Comparison of ENCODE assay signal across 8 cellular contexts in genomic region chr11:70755410-70756158, GRCh38.
DNase-seq lines count a peak whose midpoint lies in the region; ATAC-seq lines count a peak whose summit lies in the region.

No MANE protein-coding gene starts in this region.

- no peaks in the 10 kb centered on the region for H3K79me2 ChIP-seq in trophoblast cell (ENCODE audit: control insufficient read depth, insufficient read depth, low read length, poor library complexity)

- H3K79me1 ChIP-seq in trophoblast cell (ENCODE audit: low read length), result no peaks in the 10 kb centered on the region

- no peak overlapping the region for H3K4me2 ChIP-seq in trophoblast cell (ENCODE audit: low read length)

- DNase-seq in GM04504 (ENCODE audit: low read depth), result peak; percentile 15
- DNase-seq in NAMALWA (ENCODE audit: low spot score), result peak; percentile 58
- peak; percentile 24 for DNase-seq in SKM-1 (lab: John Stamatoyannopoulos, UW; ENCODE audit: unreplicated experiment)
- DNase-seq in activated naive CD4-positive, alpha-beta T cell treated with anti-CD3 and anti-CD28 coated beads, Interleukin-2, amount 10 ng/mL, durations not matched to agents 7 days and 5 days, result peak; percentile 74
- DNase-seq in Right ventricle myocardium inferior (ENCODE audit: missing footprints), result peak; percentile 87
- DNase-seq in trophoblast cell, result peak; percentile 71 to 87
- peak; percentile 83 for DNase-seq in ureter (ENCODE audit: low spot score)

- H2BK12ac ChIP-seq in trophoblast cell (ENCODE audit: low read length), result no peak overlapping the region

- H2BK5ac ChIP-seq in trophoblast cell (ENCODE audit: low read depth, low read length, poor library complexity), result no peak overlapping the region

- WGBS in trophoblast cell (ENCODE audit: extremely low coverage, insufficient coverage, insufficient read length), result no CpG with 5 or more reads among the region's 37 CpGs

- H3K36me3 ChIP-seq in trophoblast cell (ENCODE audit: control insufficient read depth in 1 of 2, insufficient read depth in 2 of 2, low read length in 2 of 2), result no peaks in the 10 kb centered on the region

- H3K27me3 Mint-ChIP-seq in activated naive CD4-positive, alpha-beta T cell treated with anti-CD3 and anti-CD28 coated beads, Interleukin-2, amount 10 ng/mL, durations not matched to agents 7 days and 5 days, result peaks cover 11% of the 10 kb centered on the region

- no peak overlapping the region for H2BK120ac ChIP-seq in trophoblast cell (ENCODE audit: insufficient read depth, low read length, poor library complexity)

- no peak overlapping the region for H2AK5ac ChIP-seq in trophoblast cell (ENCODE audit: low read length)

- no peaks in the 10 kb centered on the region for H3K4me1 ChIP-seq in trophoblast cell (ENCODE audit: control insufficient read depth in 1 of 2, insufficient read depth in 2 of 2, low read length in 2 of 2)

- no peaks in the 10 kb centered on the region for H3K4me1 Mint-ChIP-seq in activated naive CD4-positive, alpha-beta T cell treated with anti-CD3 and anti-CD28 coated beads, Interleukin-2, amount 10 ng/mL, durations not matched to agents 7 days and 5 days

- H3K18ac ChIP-seq in trophoblast cell (ENCODE audit: low read length), result no peak overlapping the region

- H3K23ac ChIP-seq in trophoblast cell (ENCODE audit: low read length), result no peak overlapping the region

- H4K12ac ChIP-seq in trophoblast cell (ENCODE audit: low read depth, low read length), result no peak overlapping the region

- H3K4me3 ChIP-seq in trophoblast cell (ENCODE audit: low read depth, low read length), result no peak overlapping the region

- H4K91ac ChIP-seq in trophoblast cell (ENCODE audit: low read depth, low read length), result no peak overlapping the region

- no peak overlapping the region for H3K4ac ChIP-seq in trophoblast cell (ENCODE audit: low read depth, low read length)

- H2AFZ ChIP-seq in trophoblast cell (ENCODE audit: insufficient read depth, low read length, poor library complexity), result no peak overlapping the region

- peaks cover 12% of the 10 kb centered on the region for H3K9me3 Mint-ChIP-seq in activated naive CD4-positive, alpha-beta T cell treated with anti-CD3 and anti-CD28 coated beads, Interleukin-2, amount 10 ng/mL, durations not matched to agents 7 days and 5 days

- no peak overlapping the region for H3K14ac ChIP-seq in trophoblast cell (ENCODE audit: low read length)

- no peak overlapping the region for H3K9ac ChIP-seq in trophoblast cell (ENCODE audit: low read length)

- intact Hi-C loops in Right ventricle myocardium inferior (cut with DNase I), result loop anchor here (1.0 kb wide), 1 partner anchor 288 kb away; no protein-coding TSS in a partner anchor

- H3K36me3 Mint-ChIP-seq in activated naive CD4-positive, alpha-beta T cell treated with anti-CD3 and anti-CD28 coated beads, Interleukin-2, amount 10 ng/mL, durations not matched to agents 7 days and 5 days, result no peaks in the 10 kb centered on the region

- no peak overlapping the region for H4K8ac ChIP-seq in trophoblast cell (ENCODE audit: low read depth, low read length)

- H3K27ac Mint-ChIP-seq in activated naive CD4-positive, alpha-beta T cell treated with anti-CD3 and anti-CD28 coated beads, Interleukin-2, amount 10 ng/mL, durations not matched to agents 7 days and 5 days, result no peak overlapping the region

- H3K9me3 ChIP-seq in trophoblast cell (ENCODE audit: insufficient read depth, low read depth, low read length), result no peaks in the 10 kb centered on the region

- no peak overlapping the region for H3K27ac ChIP-seq in trophoblast cell (ENCODE audit: low read depth, low read length)

- ATAC-seq in Right ventricle myocardium inferior, result peak; percentile 95
- ATAC-seq in GM21529 (IDR thresholded peaks at IDR 0.05; ENCODE audit: unreplicated experiment), result no peak

- H3K4me3 Mint-ChIP-seq in activated naive CD4-positive, alpha-beta T cell treated with anti-CD3 and anti-CD28 coated beads, Interleukin-2, amount 10 ng/mL, durations not matched to agents 7 days and 5 days, result no peak overlapping the region

- no peaks in the 10 kb centered on the region for H3K27me3 ChIP-seq in trophoblast cell (ENCODE audit: insufficient read depth, low read length)

- CTCF ChIA-PET in activated naive CD4-positive, alpha-beta T cell treated with anti-CD3 and anti-CD28 coated beads, Interleukin-2, amount 10 ng/mL, durations not matched to agents 7 days and 5 days (lab: Charles Lee), result interaction anchor here (3.9 kb wide), 1 partner anchor 288 kb away, joined by 25 read pairs; no protein-coding TSS in a partner anchor

Comparison
In these comparisons a context has a peak if more than half of its experiments do, and no peak if none do; other contexts are left out.
1. DNase-seq: peak in every context shown above with its lines; median percentile 87 in Right ventricle myocardium inferior; 83 in ureter; 79 in trophoblast cell; 74 in activated naive CD4-positive, alpha-beta T cell treated with anti-CD3 and anti-CD28 coated beads, Interleukin-2, amount 10 ng/mL, durations not matched to agents 7 days and 5 days; 58 in NAMALWA; 24 in SKM-1; 15 in GM04504.